26 cellular contexts compared by ENCODE assay signal in the genomic region with DNA sequence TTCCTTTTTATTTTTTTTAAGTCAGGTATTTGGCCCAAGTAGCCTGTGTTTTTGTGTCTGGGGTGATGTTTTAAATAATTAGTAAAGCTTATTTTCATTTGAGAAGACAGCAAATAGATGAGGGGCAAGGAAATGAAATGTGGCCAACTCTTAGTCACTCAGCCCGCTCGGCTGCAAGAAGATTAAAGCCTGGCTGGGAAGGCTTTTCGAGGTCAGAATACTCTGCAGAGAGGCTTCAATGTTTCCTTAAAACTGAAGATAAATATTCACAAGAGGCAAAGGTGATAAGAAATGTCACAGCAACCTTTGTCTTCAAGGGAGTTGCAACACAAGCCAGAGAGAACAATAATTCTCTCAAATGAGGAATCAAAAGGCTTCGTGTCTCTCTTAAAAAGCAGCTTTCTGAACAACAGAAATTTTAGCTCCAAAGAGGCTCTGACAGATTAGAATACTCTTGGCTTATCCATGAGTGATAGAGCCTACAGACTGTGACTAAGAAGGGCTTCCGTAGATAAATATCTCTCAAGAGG.
DNase-seq lines count a peak whose midpoint lies in the region; ATAC-seq and TF ChIP-seq lines count a peak whose summit lies in the region.
"Had no signal": no experiment of that assay in that cellular context is flagged by ENCODE, and none has a peak within 500 bp of the region (broad histone marks: within the 10 kb centered on the region; RNA-seq: fewer than 3 reads in every experiment).

No MANE protein-coding gene starts in this region.

- peak overlapping the region in 1 of 2 experiments; percentile 20; a peak in 1 of 4 replicates for H3K27ac ChIP-seq in SK-N-SH (ENCODE audit: low read depth in 2 of 2, low read length in 1 of 2)
- H3K27ac ChIP-seq: 22Rv1, coronary artery, pancreas, tibial artery had no signal

- H2AFZ ChIP-seq in SK-N-SH (ENCODE audit: low read depth) = no peak overlapping the region; the same call in 1 of the 2 replicates
- H2AFZ ChIP-seq: GM23338 had no signal

- POLR2A ChIA-PET in SK-N-SH (lab: Yijun Ruan, JAX) = no interaction called here

- H3K9me3 Mint-ChIP-seq in nephron (no peaks in the 10 kb centered on the region), type B pancreatic cell (peaks cover 9% of the 10 kb centered on the region)
- H3K9me3 Mint-ChIP-seq: CD4-positive, alpha-beta T cell; HFFc6; IgD-negative memory B cell; naive B cell had no signal

- no peaks in the 10 kb centered on the region for H3F3A ChIP-seq in SK-N-SH (replicated peaks; ENCODE audit: insufficient read depth)

- no peak for TF ChIP-seq CTCF in SK-N-SH (IDR thresholded peaks at IDR 0.05)
- TF ChIP-seq CTCF in choroid plexus epithelial cell (conservative IDR thresholded peaks at IDR 0.05; ENCODE audit: low read depth, low read length) = no peak
- no peak for TF ChIP-seq CTCF in nephron (IDR thresholded peaks at IDR 0.05; ENCODE audit: unreplicated experiment in 3 of 3)
- TF ChIP-seq CTCF in type B pancreatic cell (conservative IDR thresholded peaks at IDR 0.05) = no peak

- H3K9ac ChIP-seq in SK-N-SH = no peak overlapping the region

- WGBS in SK-N-SH (ENCODE audit: low lambda C conversion rate) = 69% methylated on average over 5 of the region's 5 CpGs

- H3K4me1 Mint-ChIP-seq in nephron (peaks cover 15% of the 10 kb centered on the region), type B pancreatic cell (ENCODE audit: unreplicated experiment) (peaks cover 29% of the 10 kb centered on the region)

- H3K4me3 ChIP-seq in SK-N-SH (ENCODE audit: low read depth in 2 of 2, low read length in 1 of 2) (no peak overlapping the region), choroid plexus epithelial cell (ENCODE audit: low read depth, low read length) (no peak overlapping the region)
- H3K4me3 ChIP-seq: coronary artery, GM23338, pancreas, tibial artery had no signal

- H3K27me3 Mint-ChIP-seq in nephron (ENCODE audit: low read depth) = peaks cover 5% of the 10 kb centered on the region
- peaks cover 4% of the 10 kb centered on the region for H3K27me3 Mint-ChIP-seq in type B pancreatic cell
- H3K27me3 Mint-ChIP-seq: CD4-positive, alpha-beta T cell; IgD-negative memory B cell had no signal

- H3K4me3 Mint-ChIP-seq in nephron = peak overlapping the region in 1 of 3 experiments; percentile 16
- H3K4me3 Mint-ChIP-seq in type B pancreatic cell = peak overlapping the region; percentile 16
- H3K4me3 Mint-ChIP-seq: CD4-positive, alpha-beta T cell; GM23338; HFFc6; IgD-negative memory B cell; naive B cell; stimulated activated naive CD8-positive, alpha-beta T cell treated with anti-CD3 and anti-CD28 coated beads, Interleukin-15, amount 100 ng/mL, for 72 hours had no signal

- H3K9me2 ChIP-seq in SK-N-SH = no peaks in the 10 kb centered on the region; the same call in 1 of the 2 replicates

- no peaks in the 10 kb centered on the region; a peak in 2 of 4 replicates for H3K4me1 ChIP-seq in SK-N-SH (ENCODE audit: control insufficient read depth in 1 of 2, insufficient read depth in 2 of 2, low read depth in 1 of 2, low read length in 1 of 2)
- H3K4me1 ChIP-seq: pancreas, tibial artery had no signal

- DNase-seq in SK-N-SH = no peak
- DNase-seq in choroid plexus epithelial cell (ENCODE audit: low read depth) = peak; percentile 21
- DNase-seq in type B pancreatic cell (ENCODE audit: extremely low spot score, unreplicated experiment) = no peak
- no peak for DNase-seq in middle frontal gyrus (ENCODE audit: extremely low spot score, low spot score)
- no peak for DNase-seq in inferior parietal cortex (ENCODE audit: extremely low spot score)
- no peak for DNase-seq in Kasumi-1 (lab: John Stamatoyannopoulos, UW)
- DNase-seq: activated CD4-positive, alpha-beta T cell treated with anti-CD3 and anti-CD28 coated beads for 4 hours; activated CD8-positive, alpha-beta memory T cell treated with anti-CD3 and anti-CD28 coated beads for 24 hours; activated T-cell treated with anti-CD3 and anti-CD28 coated beads, Interleukin-2, amount 50 U/mL, for 1 hour; CD4-positive, alpha-beta T cell; HFFc6; naive B cell; NCI-H1417 treated with DMSO at 0.1 percent for 48 hours; NCI-H2107; NK-92 treated with Interleukin-12 subunit alpha and Interleukin-12 subunit beta, amount 100 ng/mL, for 24 hours; pancreas; right cardiac atrium; stimulated activated naive CD8-positive, alpha-beta T cell treated with anti-CD3 and anti-CD28 coated beads, Interleukin-15, amount 100 ng/mL, for 72 hours; T-helper 1 cell; tibial artery had no signal

- H3K36me3 Mint-ChIP-seq in nephron (ENCODE audit: low read depth) (no peaks in the 10 kb centered on the region), type B pancreatic cell (no peaks in the 10 kb centered on the region)
- H3K36me3 Mint-ChIP-seq: naive B cell had no signal

- TF ChIP-seq EP300 in SK-N-SH (IDR thresholded peaks at IDR 0.05; ENCODE audit: borderline replicate concordance in 1 of 2, low read depth in 1 of 2, low read length in 1 of 2) = no peak

- no peak for TF ChIP-seq RAD21 in SK-N-SH (IDR thresholded peaks at IDR 0.05; ENCODE audit: low read length)

- no peaks in the 10 kb centered on the region for H3K27me3 ChIP-seq in SK-N-SH (ENCODE audit: insufficient read depth)
- H3K27me3 ChIP-seq: pancreas, tibial artery had no signal

- H3K27ac Mint-ChIP-seq in nephron (peak overlapping the region in 2 of 3 experiments; percentile 1 to 45), type B pancreatic cell (no peak overlapping the region)
- H3K27ac Mint-ChIP-seq: CD4-positive, alpha-beta T cell; GM23338; HFFc6; IgD-negative memory B cell; stimulated activated naive CD8-positive, alpha-beta T cell treated with anti-CD3 and anti-CD28 coated beads, Interleukin-15, amount 100 ng/mL, for 72 hours had no signal

- no peaks in the 10 kb centered on the region for H3K79me2 ChIP-seq in SK-N-SH (ENCODE audit: insufficient read depth)

- CTCF ChIA-PET in SK-N-SH (lab: Yijun Ruan, JAX) = interaction anchor here (1.2 kb wide), 1 partner anchor 13 kb away, joined by 3 read pairs; no protein-coding TSS in a partner anchor

- H4K20me1 ChIP-seq in SK-N-SH (ENCODE audit: insufficient read depth) = no peaks in the 10 kb centered on the region

- H3K4me2 ChIP-seq in SK-N-SH = no peak overlapping the region; the same call in 1 of the 2 replicates
- H3K4me2 ChIP-seq: GM23338 had no signal

- peak; percentile 49; the same call in 2 of the 3 replicates for ATAC-seq in SK-N-SH treated with all-trans-retinoic acid at 6 μM for 48 hours
- ATAC-seq: pancreas; stimulated activated naive CD8-positive, alpha-beta T cell treated with anti-CD3 and anti-CD28 coated beads, Interleukin-15, amount 100 ng/mL, for 72 hours had no signal

- no peaks in the 10 kb centered on the region for H3K9me3 ChIP-seq in SK-N-SH
- H3K9me3 ChIP-seq: pancreas, tibial artery had no signal

- no peaks in the 10 kb centered on the region for H3K36me3 ChIP-seq in SK-N-SH (replicated peaks in 1 of 2; ENCODE audit: control insufficient read depth in 1 of 2, insufficient read depth in 2 of 2, low read length in 1 of 2)
- H3K36me3 ChIP-seq: pancreas, tibial artery had no signal

TF ChIP-seq in SK-N-SH treated with all-trans-retinoic acid at 6 μM for 48 hours, 23 proteins besides CTCF, POLR2A, EP300 and RAD21 (continues in another document):
- TF ChIP-seq ZNF565 (CRISPR knock-in tag; conservative IDR thresholded peaks at IDR 0.05; ENCODE audit: low read depth) = no peak
- no peak for TF ChIP-seq RARB (CRISPR knock-in tag; IDR thresholded peaks at IDR 0.05)
- TF ChIP-seq ZFP3 (CRISPR knock-in tag; IDR thresholded peaks at IDR 0.05) = no peak
- no peak for TF ChIP-seq PATZ1 (CRISPR knock-in tag; IDR thresholded peaks at IDR 0.05; ENCODE audit: borderline replicate concordance)
- TF ChIP-seq GLIS3 (CRISPR knock-in tag; IDR thresholded peaks at IDR 0.05) = no peak

TF ChIP-seq in SK-N-SH, 30 proteins besides CTCF, POLR2A, EP300 and RAD21:
- TF ChIP-seq TEAD4 (IDR thresholded peaks at IDR 0.05; ENCODE audit: borderline replicate concordance, insufficient read depth) (no peak), GATA2 (CRISPR knock-in tag; IDR thresholded peaks at IDR 0.05) (no peak), RCOR1 (IDR thresholded peaks at IDR 0.05; ENCODE audit: low read length) (no peak)
- TF ChIP-seq, protein P1, sequence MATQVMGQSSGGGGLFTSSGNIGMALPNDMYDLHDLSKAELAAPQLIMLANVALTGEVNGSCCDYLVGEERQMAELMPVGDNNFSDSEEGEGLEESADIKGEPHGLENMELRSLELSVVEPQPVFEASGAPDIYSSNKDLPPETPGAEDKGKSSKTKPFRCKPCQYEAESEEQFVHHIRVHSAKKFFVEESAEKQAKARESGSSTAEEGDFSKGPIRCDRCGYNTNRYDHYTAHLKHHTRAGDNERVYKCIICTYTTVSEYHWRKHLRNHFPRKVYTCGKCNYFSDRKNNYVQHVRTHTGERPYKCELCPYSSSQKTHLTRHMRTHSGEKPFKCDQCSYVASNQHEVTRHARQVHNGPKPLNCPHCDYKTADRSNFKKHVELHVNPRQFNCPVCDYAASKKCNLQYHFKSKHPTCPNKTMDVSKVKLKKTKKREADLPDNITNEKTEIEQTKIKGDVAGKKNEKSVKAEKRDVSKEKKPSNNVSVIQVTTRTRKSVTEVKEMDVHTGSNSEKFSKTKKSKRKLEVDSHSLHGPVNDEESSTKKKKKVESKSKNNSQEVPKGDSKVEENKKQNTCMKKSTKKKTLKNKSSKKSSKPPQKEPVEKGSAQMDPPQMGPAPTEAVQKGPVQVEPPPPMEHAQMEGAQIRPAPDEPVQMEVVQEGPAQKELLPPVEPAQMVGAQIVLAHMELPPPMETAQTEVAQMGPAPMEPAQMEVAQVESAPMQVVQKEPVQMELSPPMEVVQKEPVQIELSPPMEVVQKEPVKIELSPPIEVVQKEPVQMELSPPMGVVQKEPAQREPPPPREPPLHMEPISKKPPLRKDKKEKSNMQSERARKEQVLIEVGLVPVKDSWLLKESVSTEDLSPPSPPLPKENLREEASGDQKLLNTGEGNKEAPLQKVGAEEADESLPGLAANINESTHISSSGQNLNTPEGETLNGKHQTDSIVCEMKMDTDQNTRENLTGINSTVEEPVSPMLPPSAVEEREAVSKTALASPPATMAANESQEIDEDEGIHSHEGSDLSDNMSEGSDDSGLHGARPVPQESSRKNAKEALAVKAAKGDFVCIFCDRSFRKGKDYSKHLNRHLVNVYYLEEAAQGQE (IDR thresholded peaks at IDR 0.05; ENCODE audit: low read depth, low read length) = no peak
- TF ChIP-seq, protein P2, sequence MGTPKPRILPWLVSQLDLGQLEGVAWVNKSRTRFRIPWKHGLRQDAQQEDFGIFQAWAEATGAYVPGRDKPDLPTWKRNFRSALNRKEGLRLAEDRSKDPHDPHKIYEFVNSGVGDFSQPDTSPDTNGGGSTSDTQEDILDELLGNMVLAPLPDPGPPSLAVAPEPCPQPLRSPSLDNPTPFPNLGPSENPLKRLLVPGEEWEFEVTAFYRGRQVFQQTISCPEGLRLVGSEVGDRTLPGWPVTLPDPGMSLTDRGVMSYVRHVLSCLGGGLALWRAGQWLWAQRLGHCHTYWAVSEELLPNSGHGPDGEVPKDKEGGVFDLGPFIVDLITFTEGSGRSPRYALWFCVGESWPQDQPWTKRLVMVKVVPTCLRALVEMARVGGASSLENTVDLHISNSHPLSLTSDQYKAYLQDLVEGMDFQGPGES (IDR thresholded peaks at IDR 0.05; ENCODE audit: low read depth, low read length) = no peak
TF ChIP-seq in SK-N-SH: peak in this region for 0.
